33 cellular contexts compared by ENCODE assay signal in the genomic region with DNA sequence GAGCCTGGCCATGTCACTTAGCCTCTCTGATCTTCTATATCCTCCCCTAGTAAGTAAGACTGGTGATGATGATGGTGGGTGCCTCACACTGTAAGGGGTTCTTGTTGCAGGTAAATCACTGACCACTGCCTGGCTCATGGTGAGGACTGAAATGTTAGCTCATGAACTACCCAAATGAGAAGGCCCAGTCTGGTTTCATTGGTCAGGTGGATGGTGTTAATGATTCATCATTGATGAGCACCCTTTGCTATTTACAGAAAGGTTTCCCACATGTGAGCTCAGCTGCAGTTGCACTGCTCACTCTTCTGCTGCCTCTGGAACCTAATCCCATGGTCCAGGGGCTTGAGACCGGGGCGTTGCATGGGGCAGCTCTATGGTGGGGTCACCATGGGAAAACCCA.
"Had no signal": no experiment of that assay in that cellular context is flagged by ENCODE, and none has a peak within 500 bp of the region (broad histone marks: within the 10 kb centered on the region; RNA-seq: fewer than 3 reads in every experiment).

No MANE protein-coding gene starts in this region.

- H3K27ac Mint-ChIP-seq: activated B cell treated with CpG ODN at 0.5 μM for 24 hours; activated CD8-positive, alpha-beta T cell treated with anti-CD3 and anti-CD28 coated beads for 36 hours; activated naive CD4-positive, alpha-beta T cell treated with anti-CD3 and anti-CD28 coated beads for 36 hours; activated naive CD4-positive, alpha-beta T cell treated with anti-CD3 and anti-CD28 coated beads, Interleukin-2, amount 50 U/mL, for 24 hours; activated naive CD8-positive, alpha-beta T cell treated with anti-CD3 and anti-CD28 coated beads for 36 hours; activated naive CD8-positive, alpha-beta T cell treated with anti-CD3 and anti-CD28 coated beads, Interleukin-2, amount 50 U/mL, for 24 hours; activated T-helper 2 cell treated with anti-CD3 and anti-CD28 coated beads, Interferon-gamma antibody, Interleukin-2, Interleukin-4, amounts not matched to agents 10 μg/mL and 5 μg/mL and 100 μg/mL, durations not matched to agents 14 hours and 24 hours and 36 hours; T-helper 17 cell; T-helper 2 cell treated with Interferon-gamma antibody and Interleukin-4, amounts not matched to agents 5 μg/mL and 100 μg/mL, for 36 hours had no signal

- ATAC-seq: activated CD4-positive, CD25-positive, alpha-beta regulatory T cell treated with anti-CD3 and anti-CD28 coated beads, Interleukin-2, amount 50 U/mL, for 24 hours; activated CD8-positive, alpha-beta T cell treated with anti-CD3 and anti-CD28 coated beads for 36 hours; activated naive CD8-positive, alpha-beta T cell treated with anti-CD3 and anti-CD28 coated beads, Interleukin-2, amount 50 U/mL, for 24 hours; activated T-cell treated with anti-CD3 and anti-CD28 coated beads, Interleukin-2, amount 50 U/mL, for 4 hours; body of pancreas; foreskin keratinocyte; gastrocnemius medialis; T-helper 17 cell had no signal

- H3K9me3 Mint-ChIP-seq: activated T-helper 2 cell treated with anti-CD3 and anti-CD28 coated beads, Interferon-gamma antibody, Interleukin-2, Interleukin-4, amounts not matched to agents 10 μg/mL and 5 μg/mL and 100 μg/mL, durations not matched to agents 14 hours and 24 hours and 36 hours; T-helper 2 cell treated with Interferon-gamma antibody and Interleukin-4, amounts not matched to agents 5 μg/mL and 100 μg/mL, for 36 hours had no signal

- H3K4me1 ChIP-seq: adrenal gland, colonic mucosa, foreskin keratinocyte, gastrocnemius medialis had no signal

- H3K4me3 ChIP-seq: adrenal gland, body of pancreas, cardiac muscle cell, colonic mucosa, esophagus muscularis mucosa, gastrocnemius medialis had no signal

- H3K36me3 ChIP-seq: adrenal gland, cardiac muscle cell, colonic mucosa, esophagus muscularis mucosa, gastrocnemius medialis, WERI-Rb-1 had no signal

- DNase-seq: activated B cell treated with CpG ODN at 0.5 μM for 24 hours; activated CD4-positive, alpha-beta T cell treated with anti-CD3 and anti-CD28 coated beads for 48 hours; activated CD4-positive, alpha-beta T cell treated with anti-CD3 and anti-CD28 coated beads, Interleukin-2, amount 50 U/mL, for 1 hour; activated CD4-positive, alpha-beta T cell treated with anti-CD3 and anti-CD28 coated beads, Interleukin-2, amount 50 U/mL, for 48 hours; activated CD8-positive, alpha-beta memory T cell treated with anti-CD3 and anti-CD28 coated beads for 24 hours; activated CD8-positive, alpha-beta T cell treated with anti-CD3 and anti-CD28 coated beads for 36 hours; activated effector memory CD4-positive, alpha-beta T cell treated with anti-CD3 and anti-CD28 coated beads, Interleukin-2, amount 50 U/mL, for 16 hours; activated naive CD4-positive, alpha-beta T cell treated with anti-CD3 and anti-CD28 coated beads for 36 hours; activated naive CD8-positive, alpha-beta T cell treated with anti-CD3 and anti-CD28 coated beads for 36 hours; activated naive CD8-positive, alpha-beta T cell treated with anti-CD3 and anti-CD28 coated beads, Interleukin-2, amount 50 U/mL, for 24 hours; activated T-cell treated with anti-CD3 and anti-CD28 coated beads, Interleukin-2, amount 50 U/mL, for 4 hours; adrenal gland; amygdala; aorta; body of pancreas; central memory CD4-positive, alpha-beta T cell; cerebellar nuclear complex; colonic mucosa; effector CD8-positive, alpha-beta T cell; erythroblast; gastrocnemius medialis; glutamatergic neuron; T-helper 1 cell; T-helper 17 cell; T1000; WERI-Rb-1 had no signal

- H3K4me3 Mint-ChIP-seq: activated B cell treated with CpG ODN at 0.5 μM for 24 hours; activated CD8-positive, alpha-beta T cell treated with anti-CD3 and anti-CD28 coated beads for 36 hours; activated naive CD4-positive, alpha-beta T cell treated with anti-CD3 and anti-CD28 coated beads for 36 hours; activated naive CD4-positive, alpha-beta T cell treated with anti-CD3 and anti-CD28 coated beads, Interleukin-2, amount 50 U/mL, for 24 hours; activated naive CD8-positive, alpha-beta T cell treated with anti-CD3 and anti-CD28 coated beads for 36 hours; activated naive CD8-positive, alpha-beta T cell treated with anti-CD3 and anti-CD28 coated beads, Interleukin-2, amount 50 U/mL, for 24 hours; activated T-cell treated with anti-CD3 and anti-CD28 coated beads, Interleukin-2, amount 50 U/mL, for 4 hours; T-helper 17 cell; T-helper 2 cell treated with Interferon-gamma antibody and Interleukin-4, amounts not matched to agents 5 μg/mL and 100 μg/mL, for 36 hours had no signal

- H3K9me3 ChIP-seq: adrenal gland, body of pancreas, colonic mucosa, esophagus muscularis mucosa, gastrocnemius medialis had no signal

- H3K27me3 ChIP-seq: adrenal gland, body of pancreas, cardiac muscle cell, colonic mucosa, esophagus muscularis mucosa, foreskin keratinocyte, gastrocnemius medialis had no signal

- H3K36me3 Mint-ChIP-seq: activated naive CD4-positive, alpha-beta T cell treated with anti-CD3 and anti-CD28 coated beads, Interleukin-2, amount 50 U/mL, for 24 hours had no signal

- H3K27ac ChIP-seq: adrenal gland, body of pancreas, cardiac muscle cell, colonic mucosa, esophagus muscularis mucosa, foreskin keratinocyte, gastrocnemius medialis, WERI-Rb-1 had no signal

- H3K4me1 Mint-ChIP-seq: activated B cell treated with CpG ODN at 0.5 μM for 24 hours, T-helper 17 cell had no signal
